ENCODE assay signal across 10 cellular contexts in the genomic region with DNA sequence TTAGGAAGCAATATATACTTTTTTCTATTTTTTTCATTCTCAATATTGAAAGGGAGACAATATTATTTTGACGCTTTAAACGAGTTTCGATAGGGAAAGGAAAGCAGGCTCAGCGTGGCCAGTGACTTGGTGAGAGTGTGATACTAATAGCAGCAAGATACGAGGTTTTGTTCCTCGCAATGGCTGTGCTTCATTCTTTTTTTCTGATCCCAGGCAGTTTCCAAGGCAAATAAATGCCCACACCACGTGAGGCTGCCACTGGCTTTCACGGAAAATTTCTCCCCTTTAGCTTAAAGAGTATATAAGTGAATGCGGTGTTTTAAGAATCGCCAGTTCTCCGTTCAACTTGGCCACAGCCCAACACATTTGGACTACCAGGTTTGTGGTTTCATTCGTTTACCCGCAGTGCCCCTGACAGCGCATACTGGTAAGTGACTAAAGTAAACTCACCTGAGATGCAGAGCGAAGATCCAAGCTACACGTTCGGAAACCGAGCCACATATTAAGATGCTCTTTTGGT.
DNase-seq lines count a peak whose midpoint lies in the region; ATAC-seq and TF ChIP-seq lines count a peak whose summit lies in the region.
"Had no signal": no experiment of that assay in that cellular context is flagged by ENCODE, and none has a peak within 500 bp of the region (broad histone marks: within the 10 kb centered on the region; RNA-seq: fewer than 3 reads in every experiment).

No MANE protein-coding gene starts in this region.

- peak overlapping the region; percentile 91 for H3K27ac Mint-ChIP-seq in activated T-cell treated with anti-CD3 and anti-CD28 coated beads, Interleukin-2, amount 50 U/mL, for 24 hours
- H3K27ac Mint-ChIP-seq in endothelial cell (ENCODE audit: unreplicated experiment), result peak overlapping the region; percentile 37
- peak overlapping the region; percentile 86 for H3K27ac Mint-ChIP-seq in stimulated activated naive B cell treated with anti-CD40 and anti-IgM and Interleukin-4, amounts not matched to agents 10 μg/mL and 1 μg/mL and 100 μg/mL, for 72 hours

- H3K4me3 Mint-ChIP-seq in activated T-cell treated with anti-CD3 and anti-CD28 coated beads, Interleukin-2, amount 50 U/mL, for 24 hours, result peak overlapping the region; percentile 21
- H3K4me3 Mint-ChIP-seq in endothelial cell (ENCODE audit: unreplicated experiment), result peak overlapping the region; percentile 76
- H3K4me3 Mint-ChIP-seq in stimulated activated naive B cell treated with anti-CD40 and anti-IgM and Interleukin-4, amounts not matched to agents 10 μg/mL and 1 μg/mL and 100 μg/mL, for 72 hours, result no peak overlapping the region

- peaks cover 4% of the 10 kb centered on the region for H3K9me3 Mint-ChIP-seq in activated T-cell treated with anti-CD3 and anti-CD28 coated beads, Interleukin-2, amount 50 U/mL, for 24 hours
- H3K9me3 Mint-ChIP-seq in endothelial cell (ENCODE audit: unreplicated experiment), result no peaks in the 10 kb centered on the region
- peaks cover 15 to 16% of the 10 kb centered on the region in 2 donors for H3K9me3 Mint-ChIP-seq in stimulated activated naive B cell treated with anti-CD40 and anti-IgM and Interleukin-4, amounts not matched to agents 10 μg/mL and 1 μg/mL and 100 μg/mL, for 72 hours

- DNase-seq in activated T-cell treated with anti-CD3 and anti-CD28 coated beads, Interleukin-2, amount 50 U/mL, for 24 hours, result no peak
- DNase-seq in activated T-cell treated with anti-CD3 and anti-CD28 coated beads, Interleukin-2, amount 50 U/mL, for 1 hour, result no peak
- DNase-seq in OCI-M1 (lab: John Stamatoyannopoulos, UW), result peak; percentile 84
- no peak for DNase-seq in endothelial cell (ENCODE audit: low spot score)
- DNase-seq in stimulated activated naive B cell treated with anti-CD40 and anti-IgM and Interleukin-4, amounts not matched to agents 10 μg/mL and 1 μg/mL and 100 μg/mL, for 72 hours, result no peak
- DNase-seq in GM19240 (ENCODE audit: insufficient read length, low spot score), result no peak
- no peak for DNase-seq in NK-92 (lab: John Stamatoyannopoulos, UW; ENCODE audit: unreplicated experiment)
- DNase-seq in GOT3 (lab: John Stamatoyannopoulos, UW), result no peak
- DNase-seq: lower lobe of right lung, stomach had no signal

- H3K4me1 Mint-ChIP-seq in activated T-cell treated with anti-CD3 and anti-CD28 coated beads, Interleukin-2, amount 50 U/mL, for 24 hours (ENCODE audit: low read depth), result peaks cover 46% of the 10 kb centered on the region
- peaks cover 20% of the 10 kb centered on the region for H3K4me1 Mint-ChIP-seq in endothelial cell (ENCODE audit: unreplicated experiment)
- H3K4me1 Mint-ChIP-seq in stimulated activated naive B cell treated with anti-CD40 and anti-IgM and Interleukin-4, amounts not matched to agents 10 μg/mL and 1 μg/mL and 100 μg/mL, for 72 hours, result peaks cover 18 to 22% of the 10 kb centered on the region in 2 donors

- peaks cover 97% of the 10 kb centered on the region for H3K27me3 Mint-ChIP-seq in activated T-cell treated with anti-CD3 and anti-CD28 coated beads, Interleukin-2, amount 50 U/mL, for 24 hours
- H3K27me3 Mint-ChIP-seq in endothelial cell (ENCODE audit: unreplicated experiment), result peaks cover 22% of the 10 kb centered on the region
- H3K27me3 Mint-ChIP-seq in stimulated activated naive B cell treated with anti-CD40 and anti-IgM and Interleukin-4, amounts not matched to agents 10 μg/mL and 1 μg/mL and 100 μg/mL, for 72 hours, result peaks cover 62 to 88% of the 10 kb centered on the region in 2 donors

- H3K36me3 Mint-ChIP-seq in activated T-cell treated with anti-CD3 and anti-CD28 coated beads, Interleukin-2, amount 50 U/mL, for 24 hours (ENCODE audit: low read depth), result no peaks in the 10 kb centered on the region
- H3K36me3 Mint-ChIP-seq in endothelial cell (ENCODE audit: low read depth, unreplicated experiment), result no peaks in the 10 kb centered on the region
- H3K36me3 Mint-ChIP-seq in stimulated activated naive B cell treated with anti-CD40 and anti-IgM and Interleukin-4, amounts not matched to agents 10 μg/mL and 1 μg/mL and 100 μg/mL, for 72 hours, result peaks cover 9 to 12% of the 10 kb centered on the region in 2 donors

- TF ChIP-seq CTCF in endothelial cell (IDR thresholded peaks at IDR 0.05; ENCODE audit: unreplicated experiment), result no peak

- ATAC-seq in stimulated activated naive B cell treated with anti-CD40 and anti-IgM and Interleukin-4, amounts not matched to agents 10 μg/mL and 1 μg/mL and 100 μg/mL, for 72 hours (replicated peaks), result no peak

Comparison
In these comparisons a context has a peak if more than half of its experiments do, and no peak if none do; other contexts are left out.
1. H3K27ac Mint-ChIP-seq: peak in every context shown above with its lines; median percentile 91 in activated T-cell treated with anti-CD3 and anti-CD28 coated beads, Interleukin-2, amount 50 U/mL, for 24 hours; 86 in stimulated activated naive B cell treated with anti-CD40 and anti-IgM and Interleukin-4, amounts not matched to agents 10 μg/mL and 1 μg/mL and 100 μg/mL, for 72 hours; 37 in endothelial cell.
2. H3K4me3 Mint-ChIP-seq: peak in activated T-cell treated with anti-CD3 and anti-CD28 coated beads, Interleukin-2, amount 50 U/mL, for 24 hours (single experiment) and endothelial cell (single experiment); none in stimulated activated naive B cell treated with anti-CD40 and anti-IgM and Interleukin-4, amounts not matched to agents 10 μg/mL and 1 μg/mL and 100 μg/mL, for 72 hours (0 of 2).